16 cellular contexts compared by ENCODE assay signal in the genomic region with DNA sequence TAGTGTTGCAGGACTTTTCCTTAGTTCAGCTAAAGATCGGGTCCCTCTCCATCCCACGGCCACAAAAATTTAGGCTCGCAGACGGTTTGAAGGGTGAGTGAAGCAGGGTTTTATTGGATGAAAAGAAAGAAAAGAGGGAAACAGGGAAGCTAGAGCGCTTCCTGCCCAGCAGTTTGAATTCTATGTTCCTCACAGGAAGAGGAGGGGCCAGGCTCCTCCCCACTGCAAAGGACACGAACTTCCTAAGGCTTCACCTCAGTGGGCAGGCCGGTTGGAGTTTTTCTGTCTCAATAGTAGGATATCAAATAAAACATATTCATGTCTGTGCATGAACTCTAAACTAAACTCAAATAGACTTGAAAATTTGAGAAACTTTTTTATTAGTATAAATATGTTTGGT. TPM values are rescaled to one million over a fixed set of nuclear protein-coding genes. Genes with fewer than 3 reads are reported as not detected.
DNase-seq lines count a peak whose midpoint lies in the region; ATAC-seq, FAIRE-seq and TF ChIP-seq lines count a peak whose summit lies in the region.
"Had no signal": no experiment of that assay in that cellular context is flagged by ENCODE, and none has a peak within 500 bp of the region (broad histone marks: within the 10 kb centered on the region; RNA-seq: fewer than 3 reads in every experiment).

No MANE protein-coding gene starts in this region.

- no peaks in the 10 kb centered on the region for H4K20me1 ChIP-seq in HepG2 (ENCODE audit: insufficient read depth, low read length)

- H3K9ac ChIP-seq in HepG2 (ENCODE audit: insufficient read depth, low read depth, low read length), result no peak overlapping the region
- H3K9ac ChIP-seq: KMS-11 had no signal

- CTCF ChIA-PET in HepG2 (lab: Yijun Ruan, JAX; ENCODE audit: low intra/inter-chr PET ratio, low total read pairs) (no interaction called here), T-cell (lab: Charles Lee) (no interaction called here)

- H3K9me3 ChIP-seq in HepG2 (ENCODE audit: low read length) (no peaks in the 10 kb centered on the region), right lobe of liver (no peaks in the 10 kb centered on the region)

- H3K9me3 Mint-ChIP-seq in T-cell, result no peaks in the 10 kb centered on the region
- no peaks in the 10 kb centered on the region for H3K9me3 Mint-ChIP-seq in nephron progenitor cell
- H3K9me3 Mint-ChIP-seq: CD8-positive, alpha-beta memory T cell had no signal

- no peak overlapping the region for H3K4me3 Mint-ChIP-seq in T-cell
- no peak overlapping the region for H3K4me3 Mint-ChIP-seq in nephron progenitor cell
- H3K4me3 Mint-ChIP-seq: B cell; CD8-positive, alpha-beta memory T cell had no signal

- 46% methylated on average over 7 of the region's 7 CpGs for WGBS in HepG2 (ENCODE audit: low lambda C conversion rate)
- WGBS in right lobe of liver (ENCODE audit: insufficient coverage, low coverage, low lambda C conversion rate, missing lambda C conversion rate), result 77% methylated on average over 7 of the region's 7 CpGs

- H3K36me3 Mint-ChIP-seq in T-cell, result peaks cover 33% of the 10 kb centered on the region
- H3K36me3 Mint-ChIP-seq in nephron progenitor cell (ENCODE audit: low read depth), result no peaks in the 10 kb centered on the region

- peaks cover 40 to 53% (median 42%) of the 10 kb centered on the region in 3 donors for H3K4me1 Mint-ChIP-seq in T-cell
- H3K4me1 Mint-ChIP-seq in nephron progenitor cell, result no peaks in the 10 kb centered on the region

- POLR2A ChIA-PET in HepG2 (lab: Yijun Ruan, JAX), result no interaction called here
- POLR2A ChIA-PET in T-cell (lab: Charles Lee), result interaction anchor here in 1 of 2 donors (0.6 kb wide), 1 partner anchor 1900 kb away, joined by 3 read pairs; no protein-coding TSS in a partner anchor

- TF ChIP-seq EP300 in HepG2 (IDR thresholded peaks at IDR 0.05; ENCODE audit: low read depth in 2 of 2, low read length in 2 of 2) (no peak), HepG2 (CRISPR knock-in tag; IDR thresholded peaks at IDR 0.05; ENCODE audit: borderline replicate concordance) (no peak)

- H3K36me3 ChIP-seq in HepG2 (replicated peaks in 1 of 2; ENCODE audit: control insufficient read depth in 1 of 2, insufficient read depth in 2 of 2, low read length in 2 of 2) (no peaks in the 10 kb centered on the region), right lobe of liver (no peaks in the 10 kb centered on the region)

- TF ChIP-seq POLR2A in HepG2 (IDR thresholded peaks at IDR 0.05; ENCODE audit: insufficient read depth in 1 of 2, low read depth in 2 of 2, low read length in 2 of 2), result no peak
- no peak for TF ChIP-seq POLR2A in right lobe of liver (IDR thresholded peaks at IDR 0.05)

- no peak overlapping the region for H3K27ac ChIP-seq in HepG2 (ENCODE audit: extremely low read length, insufficient read depth, low read length)
- H3K27ac ChIP-seq in right lobe of liver, result no peak overlapping the region
- H3K27ac ChIP-seq: KMS-11 had no signal

- H3K27me3 Mint-ChIP-seq in T-cell (no peaks in the 10 kb centered on the region), nephron progenitor cell (ENCODE audit: low read depth, poor library complexity) (peaks cover 6% of the 10 kb centered on the region)
- H3K27me3 Mint-ChIP-seq: B cell; CD8-positive, alpha-beta memory T cell had no signal

- TF ChIP-seq RAD21 in HepG2 (CRISPR knock-in tag; IDR thresholded peaks at IDR 0.05), result no peak

- FAIRE-seq in HepG2 (lab: Jason Lieb, UNC), result no peak
- FAIRE-seq: H54 had no signal

- TF ChIP-seq CTCF in HepG2 (CRISPR knock-in tag; IDR thresholded peaks at IDR 0.05), result no peak
- TF ChIP-seq CTCF in right lobe of liver (IDR thresholded peaks at IDR 0.05), result no peak
- TF ChIP-seq CTCF in nephron progenitor cell (IDR thresholded peaks at IDR 0.05), result no peak

- H3K4me1 ChIP-seq in HepG2 (ENCODE audit: insufficient read depth, low read length) (no peaks in the 10 kb centered on the region), right lobe of liver (no peaks in the 10 kb centered on the region)

- intact Hi-C loops in HepG2 (cut with micrococcal nuclease; ENCODE audit: unreplicated experiment) (no loop called here), right lobe of liver (cut with DNase I) (no loop called here), Right ventricle myocardium superior (cut with DNase I) (no loop called here)

- no peak overlapping the region for H2AFZ ChIP-seq in HepG2 (ENCODE audit: low read length)

- in situ Hi-C loops in HepG2 (cut with HindIII; ENCODE audit: extremely low pct_ligation_motif_present, low pct_unique_long_range_greater_than_20kb), result no loop called here

- no peaks in the 10 kb centered on the region; a peak in 1 of 5 replicates for H3K27me3 ChIP-seq in HepG2 (ENCODE audit: control insufficient read depth in 1 of 2, insufficient read depth in 2 of 2, low read length in 2 of 2)
- H3K27me3 ChIP-seq in right lobe of liver, result no peaks in the 10 kb centered on the region

- H3K4me3 ChIP-seq in HepG2 (replicated peaks in 1 of 3; ENCODE audit: insufficient read depth in 1 of 3, low read depth in 2 of 3, low read length in 3 of 3) (no peak overlapping the region), right lobe of liver (no peak overlapping the region)

- no peak for ATAC-seq in HepG2
- ATAC-seq in right lobe of liver, result no peak
- no peak for ATAC-seq in T-cell (replicated peaks in 1 of 4)
- ATAC-seq in Right ventricle myocardium superior (ENCODE audit: poor library complexity), result no peak

- no TSS peak for BruUV-seq in HepG2 (replicated peaks; lab: Mats Ljungman, UMichigan)

- 0 out of 2 replicates have a peak overlapping the region, but pooled peaks have one; percentile 0 for H3K4me2 ChIP-seq in HepG2 (ENCODE audit: low read depth, low read length)
- H3K4me2 ChIP-seq: KMS-11 had no signal

- H3K27ac Mint-ChIP-seq in T-cell (peak overlapping the region; percentile 5 to 80), nephron progenitor cell (peak overlapping the region; percentile 21)
- H3K27ac Mint-ChIP-seq: B cell had no signal

- H3K79me2 ChIP-seq in HepG2 (ENCODE audit: insufficient read depth, low read length), result no peaks in the 10 kb centered on the region

- DNase-seq in HepG2 (ENCODE audit: low spot score), result no peak
- DNase-seq in right lobe of liver, result no peak
- DNase-seq in T-cell, result no peak
- DNase-seq in nephron progenitor cell, result no peak
- DNase-seq in NCI-H510A (lab: John Stamatoyannopoulos, UW), result no peak
- no peak for DNase-seq in Right ventricle myocardium superior
- DNase-seq in NK-92 treated with Interleukin-12 subunit alpha and Interleukin-12 subunit beta, amount 100 ng/mL, for 24 hours (lab: John Stamatoyannopoulos, UW), result no peak
- DNase-seq: CD8-positive, alpha-beta memory T cell; EL; MM.1S; NCI-H1105; NCI-H2029; NCI-H524 had no signal

RNA-seq across cellular contexts. Expression of a gene that starts 27.4 kb away (rescaled TPM):
- total RNA-seq in HepG2 (2016; rRNA removed; fragmentation: Illumina TruSeq; extraction: Trizol) (not detected in 2 replicates), right lobe of liver (1 to 10 TPM in 2 of 6 experiments, under 1 TPM in 4; 0.12 to 1.5 (median 0.73) TPM), T-cell (10 to 100 TPM; 12.9 to 18.7 (median 14.3) TPM), Right ventricle myocardium superior (0.51 TPM)
- not detected in 2 replicates for total RNA-seq in HepG2 (2016; cell fraction: cytosol; rRNA removed; fragmentation: Illumina TruSeq; extraction: Trizol; ENCODE audit: low read depth)
- total RNA-seq in HepG2 (2016; cell fraction: insoluble cytoplasmic fraction; rRNA removed; fragmentation: Illumina TruSeq; extraction: Trizol), result not detected in 2 replicates
- total RNA-seq in HepG2 (2016; cell fraction: membrane; rRNA removed; fragmentation: Illumina TruSeq; extraction: Trizol), result not detected in 2 replicates
- total RNA-seq in HepG2 (2016; cell fraction: nucleus; rRNA removed; fragmentation: Illumina TruSeq; extraction: Trizol), result not detected in 2 replicates
- not detected in 2 replicates for polyA plus RNA-seq in HepG2 (2011; rRNA removed)
- polyA plus RNA-seq in HepG2 (2011; cell fraction: cytosol; rRNA removed), result not detected in 2 replicates
- polyA plus RNA-seq in HepG2 (2011; cell fraction: nucleus; rRNA removed), result not detected in 2 replicates
- not detected in 2 replicates for polyA plus RNA-seq in HepG2 (2012)
- polyA plus RNA-seq in HepG2 (2016; cell fraction: cytosol; fragmentation: Illumina TruSeq; extraction: Trizol; ENCODE audit: low read depth), result not detected in 2 replicates
- not detected in 2 replicates for polyA plus RNA-seq in HepG2 (2016; cell fraction: insoluble cytoplasmic fraction; fragmentation: Illumina TruSeq; extraction: Trizol; ENCODE audit: low read depth)
- polyA plus RNA-seq in HepG2 (2016; cell fraction: membrane; fragmentation: Illumina TruSeq; extraction: Trizol; ENCODE audit: low read depth), result not detected in 2 replicates
- not detected in 2 replicates for polyA plus RNA-seq in HepG2 (2016; cell fraction: nucleus; fragmentation: Illumina TruSeq; extraction: Trizol; ENCODE audit: insufficient read depth, low read depth)
- 0.19 TPM in 1 of 2 replicates, not detected in the other for polyA minus RNA-seq in HepG2 (2011; rRNA and poly(A)+ RNA removed; ENCODE audit: low replicate concordance)
- not detected in 2 replicates for polyA minus RNA-seq in HepG2 (2011; cell fraction: cytosol; rRNA and poly(A)+ RNA removed)
- polyA minus RNA-seq in HepG2 (2011; cell fraction: nucleus; rRNA and poly(A)+ RNA removed), result not detected in 2 replicates

RNA-seq across cellular contexts. Expression of a gene that starts 50.2 kb away (rescaled TPM):
- total RNA-seq in HepG2 (2016; rRNA removed; fragmentation: Illumina TruSeq; extraction: Trizol), result 47.6 and 81.0 TPM in 2 replicates
- total RNA-seq in HepG2 (2016; cell fraction: cytosol; rRNA removed; fragmentation: Illumina TruSeq; extraction: Trizol; ENCODE audit: low read depth), result 10.6 and 13.0 TPM in 2 replicates
- 48.9 and 81.8 TPM in 2 replicates for total RNA-seq in HepG2 (2016; cell fraction: insoluble cytoplasmic fraction; rRNA removed; fragmentation: Illumina TruSeq; extraction: Trizol)
- 33.6 and 35.1 TPM in 2 replicates for total RNA-seq in HepG2 (2016; cell fraction: membrane; rRNA removed; fragmentation: Illumina TruSeq; extraction: Trizol)
- total RNA-seq in HepG2 (2016; cell fraction: nucleus; rRNA removed; fragmentation: Illumina TruSeq; extraction: Trizol), result 21.1 and 23.6 TPM in 2 replicates
- polyA plus RNA-seq in HepG2 (2011; rRNA removed), result 37.2 and 49.1 TPM in 2 replicates
- polyA plus RNA-seq in HepG2 (2011; cell fraction: cytosol; rRNA removed), result 18.2 and 34.5 TPM in 2 replicates
- polyA plus RNA-seq in HepG2 (2011; cell fraction: nucleus; rRNA removed), result 7.1 and 8.3 TPM in 2 replicates
- polyA plus RNA-seq in HepG2 (2012), result 26.1 and 31.9 TPM in 2 replicates
- 11.8 and 15.4 TPM in 2 replicates for polyA plus RNA-seq in HepG2 (2016; cell fraction: cytosol; fragmentation: Illumina TruSeq; extraction: Trizol; ENCODE audit: low read depth)
- polyA plus RNA-seq in HepG2 (2016; cell fraction: insoluble cytoplasmic fraction; fragmentation: Illumina TruSeq; extraction: Trizol; ENCODE audit: low read depth), result 79.9 and 90.6 TPM in 2 replicates
- 29.9 and 35.6 TPM in 2 replicates for polyA plus RNA-seq in HepG2 (2016; cell fraction: membrane; fragmentation: Illumina TruSeq; extraction: Trizol; ENCODE audit: low read depth)
- 32.3 and 35.9 TPM in 2 replicates for polyA plus RNA-seq in HepG2 (2016; cell fraction: nucleus; fragmentation: Illumina TruSeq; extraction: Trizol; ENCODE audit: insufficient read depth, low read depth)
- 5.5 and 8.5 TPM in 2 replicates for polyA minus RNA-seq in HepG2 (2011; rRNA and poly(A)+ RNA removed; ENCODE audit: low replicate concordance)
- 10.5 and 16.0 TPM in 2 replicates for polyA minus RNA-seq in HepG2 (2011; cell fraction: cytosol; rRNA and poly(A)+ RNA removed)
- polyA minus RNA-seq in HepG2 (2011; cell fraction: nucleus; rRNA and poly(A)+ RNA removed), result 12.2 and 15.8 TPM in 2 replicates
- total RNA-seq in right lobe of liver, result 10 to 100 TPM; 14.7 to 24.6 (median 18.9) TPM
- 10 to 100 TPM; 17.5 to 25.0 (median 19.4) TPM for total RNA-seq in T-cell
- 31.4 TPM for total RNA-seq in Right ventricle myocardium superior
